Comparison of ENCODE assay signal across 8 cellular contexts in the genomic region with DNA sequence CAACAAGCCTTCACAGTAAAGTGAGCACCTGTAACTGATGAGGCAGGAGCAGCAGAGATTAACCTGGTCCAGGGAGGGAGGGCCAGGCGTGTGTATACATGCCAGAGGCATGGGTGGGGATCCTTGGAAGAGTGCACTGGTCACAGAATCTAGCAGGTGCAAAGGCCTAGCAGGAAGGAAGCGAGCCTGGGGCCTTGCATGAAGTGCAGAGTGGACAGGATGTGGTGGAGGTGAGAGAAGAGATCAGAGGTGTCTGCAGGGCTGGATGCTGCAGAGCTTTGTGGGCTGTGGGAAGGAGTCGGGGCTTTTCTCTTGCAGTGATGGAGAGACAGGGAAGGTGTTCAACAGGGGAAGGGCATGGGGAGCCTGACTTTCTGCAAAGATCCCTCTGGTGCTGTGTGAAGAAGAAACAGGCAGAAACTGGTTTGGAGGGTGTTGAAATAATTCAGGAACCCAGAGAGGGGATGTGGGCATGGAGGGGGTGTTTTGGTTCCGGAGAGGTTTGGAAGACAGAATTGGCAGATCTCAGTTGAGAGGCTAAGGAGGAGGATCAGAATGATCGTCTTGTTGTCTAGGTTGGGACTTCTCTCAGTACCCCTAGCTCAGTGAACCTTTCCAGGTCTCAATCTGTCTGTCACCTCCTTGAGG. TPM values are rescaled to one million over a fixed set of nuclear protein-coding genes. Genes with fewer than 3 reads are reported as not detected.
DNase-seq lines count a peak whose midpoint lies in the region; ATAC-seq and TF ChIP-seq lines count a peak whose summit lies in the region.

No MANE protein-coding gene starts in this region.

- peaks cover 10% of the 10 kb centered on the region for H3K36me3 Mint-ChIP-seq in activated CD8-positive, alpha-beta T cell treated with anti-CD3 and anti-CD28 coated beads, Interleukin-2, amount 10 ng/mL, durations not matched to agents 7 days and 5 days (ENCODE audit: low read depth)

- no peaks in the 10 kb centered on the region for H3K27me3 Mint-ChIP-seq in activated CD8-positive, alpha-beta T cell treated with anti-CD3 and anti-CD28 coated beads, Interleukin-2, amount 10 ng/mL, durations not matched to agents 7 days and 5 days (ENCODE audit: low read depth)

- no peak for TF ChIP-seq CTCF in omental fat pad (IDR thresholded peaks at IDR 0.05)

- DNase-seq in activated CD4-positive, alpha-beta T cell treated with anti-CD3 and anti-CD28 coated beads for 1 hour, result peak; percentile 11
- DNase-seq in activated CD4-positive, alpha-beta T cell treated with anti-CD3 and anti-CD28 coated beads, Interleukin-2, amount 50 U/mL, for 4 hours, result no peak
- DNase-seq in activated CD8-positive, alpha-beta T cell treated with anti-CD3 and anti-CD28 coated beads, Interleukin-2, amount 10 ng/mL, durations not matched to agents 7 days and 5 days, result peak; percentile 85
- peak; percentile 63 for DNase-seq in stimulated activated CD8-positive, alpha-beta memory T cell treated with anti-CD3 and anti-CD28 coated beads, Interleukin-4, amount 100 ng/mL, for 48 hours
- DNase-seq in omental fat pad (ENCODE audit: low spot score) (no peak), putamen (ENCODE audit: low spot score) (no peak)

- POLR2A ChIA-PET in activated CD8-positive, alpha-beta T cell treated with anti-CD3 and anti-CD28 coated beads, Interleukin-2, amount 10 ng/mL, durations not matched to agents 7 days and 5 days (lab: Charles Lee), result interaction anchor here (0.6 to 1.7 kb wide), 4 partner anchors 13 to 80 kb away, joined by 3 to 7 read pairs (median 6); no protein-coding TSS in a partner anchor

- no peaks in the 10 kb centered on the region for H3K9me3 Mint-ChIP-seq in activated CD8-positive, alpha-beta T cell treated with anti-CD3 and anti-CD28 coated beads, Interleukin-2, amount 10 ng/mL, durations not matched to agents 7 days and 5 days (ENCODE audit: insufficient read depth)

- peak; percentile 39 for ATAC-seq in HG03521 (IDR thresholded peaks at IDR 0.05; ENCODE audit: unreplicated experiment)
- ATAC-seq in activated CD8-positive, alpha-beta T cell treated with anti-CD3 and anti-CD28 coated beads, Interleukin-2, amount 10 ng/mL, durations not matched to agents 7 days and 5 days, result peak; percentile 64
- ATAC-seq in omental fat pad (ENCODE audit: low FRiP score), result no peak
- no peak for ATAC-seq in HG02588 (IDR thresholded peaks at IDR 0.05; ENCODE audit: unreplicated experiment)

- CTCF ChIA-PET in activated CD8-positive, alpha-beta T cell treated with anti-CD3 and anti-CD28 coated beads, Interleukin-2, amount 10 ng/mL, durations not matched to agents 7 days and 5 days (lab: Charles Lee), result interaction anchor here (0.6 to 3.7 kb wide), 4 partner anchors 9 to 90 kb away, joined by 3 to 22 read pairs (median 3); no protein-coding TSS in a partner anchor

- H3K27ac Mint-ChIP-seq in activated CD8-positive, alpha-beta T cell treated with anti-CD3 and anti-CD28 coated beads, Interleukin-2, amount 10 ng/mL, durations not matched to agents 7 days and 5 days, result peak overlapping the region; percentile 83

- H3K4me1 Mint-ChIP-seq in activated CD8-positive, alpha-beta T cell treated with anti-CD3 and anti-CD28 coated beads, Interleukin-2, amount 10 ng/mL, durations not matched to agents 7 days and 5 days (ENCODE audit: low read depth), result peaks cover 69% of the 10 kb centered on the region

- peak overlapping the region; percentile 59 for H3K4me3 Mint-ChIP-seq in activated CD8-positive, alpha-beta T cell treated with anti-CD3 and anti-CD28 coated beads, Interleukin-2, amount 10 ng/mL, durations not matched to agents 7 days and 5 days

RNA-seq across cellular contexts. Expression of a gene that starts 2.6 kb away (rescaled TPM):
- 10 to 100 TPM; 62.8 to 68.9 TPM for total RNA-seq in activated CD8-positive, alpha-beta T cell treated with anti-CD3 and anti-CD28 coated beads, Interleukin-2, amount 10 ng/mL, durations not matched to agents 7 days and 5 days
- total RNA-seq in omental fat pad, result 100 to 1,000 TPM in 1 of 4 donors, 10 to 100 TPM in 3; 39.5 to 101 (median 73.3) TPM

RNA-seq across cellular contexts. Expression of a gene that starts 25.3 kb away (rescaled TPM):
- total RNA-seq in activated CD8-positive, alpha-beta T cell treated with anti-CD3 and anti-CD28 coated beads, Interleukin-2, amount 10 ng/mL, durations not matched to agents 7 days and 5 days, result not detected
- total RNA-seq in omental fat pad, result 1 to 10 TPM in 3 of 4 donors, under 1 TPM in 1; 0.96 to 2.2 (median 1.9) TPM

RNA-seq across cellular contexts. Expression of a gene that starts 29.3 kb away (rescaled TPM):
- not detected for total RNA-seq in activated CD8-positive, alpha-beta T cell treated with anti-CD3 and anti-CD28 coated beads, Interleukin-2, amount 10 ng/mL, durations not matched to agents 7 days and 5 days
- total RNA-seq in omental fat pad, result not detected

Comparison
In these comparisons a context has a peak if more than half of its experiments do, and no peak if none do; other contexts are left out.
1. DNase-seq: peak in activated CD4-positive, alpha-beta T cell treated with anti-CD3 and anti-CD28 coated beads for 1 hour (single experiment), activated CD8-positive, alpha-beta T cell treated with anti-CD3 and anti-CD28 coated beads, Interleukin-2, amount 10 ng/mL, durations not matched to agents 7 days and 5 days (single experiment) and stimulated activated CD8-positive, alpha-beta memory T cell treated with anti-CD3 and anti-CD28 coated beads, Interleukin-4, amount 100 ng/mL, for 48 hours (single experiment); none in activated CD4-positive, alpha-beta T cell treated with anti-CD3 and anti-CD28 coated beads, Interleukin-2, amount 50 U/mL, for 4 hours (0 of 2), omental fat pad (single experiment) and putamen (single experiment).
2. ATAC-seq: peak in HG03521 (single experiment) and activated CD8-positive, alpha-beta T cell treated with anti-CD3 and anti-CD28 coated beads, Interleukin-2, amount 10 ng/mL, durations not matched to agents 7 days and 5 days (single experiment); none in omental fat pad (single experiment) and HG02588 (single experiment).